26 cellular contexts compared by ENCODE assay signal in genomic region chr20:14935285-14935684, GRCh38.
"Had no signal": no experiment of that assay in that cellular context is flagged by ENCODE, and none has a peak within 500 bp of the region (broad histone marks: within the 10 kb centered on the region; RNA-seq: fewer than 3 reads in every experiment).

No MANE protein-coding gene starts in this region.

- H3K4me2 ChIP-seq: hepatocyte had no signal

- H2AFZ ChIP-seq: hepatocyte had no signal

- H3K36me3 ChIP-seq: heart right ventricle, left ventricle myocardium inferior, pancreas, prostate gland, right atrium auricular region, right lobe of liver, stomach, thyroid gland, transverse colon, upper lobe of right lung had no signal

- H3K27ac ChIP-seq: heart right ventricle, hepatocyte, left ventricle myocardium inferior, pancreas, prostate gland, right atrium auricular region, right lobe of liver, skin epidermis, stomach, testis, thyroid gland, transverse colon, upper lobe of right lung had no signal

- DNase-seq: heart right ventricle; islet precursor cell; kidney glomerular epithelial cell; left cardiac atrium; left ventricle myocardium inferior; naive thymus-derived CD8-positive, alpha-beta T cell; nucleus accumbens; pancreas; posterior cingulate gyrus; right lobe of liver; stimulated activated CD4-positive, alpha-beta T cell treated with anti-CD3 and anti-CD28 coated beads, Interleukin-12 subunit alpha, Interleukin-12 subunit beta, amount 100 ng/mL, for 4 hours; stimulated activated CD4-positive, alpha-beta T cell treated with anti-CD3 and anti-CD28 coated beads, Interleukin-15, amount 100 ng/mL, for 24 hours; stimulated activated CD4-positive, alpha-beta T cell treated with anti-CD3 and anti-CD28 coated beads, Interleukin-2, amount 100 ng/mL, for 24 hours; stimulated activated CD4-positive, alpha-beta T cell treated with anti-CD3 and anti-CD28 coated beads, Interleukin-4, amount 100 ng/mL, for 1 hour; stimulated activated naive B cell treated with anti-CD40 and anti-IgM and Interleukin-4, amounts not matched to agents 10 μg/mL and 1 μg/mL and 100 μg/mL, for 72 hours; stimulated activated naive CD8-positive, alpha-beta T cell treated with anti-CD3 and anti-CD28 coated beads, Interleukin-15, Interleukin-2, amounts not matched to agents 100 U/mL and 50 U/mL, for 24 hours; stomach; testis; thyroid gland; transverse colon; upper lobe of right lung had no signal

- H3K79me2 ChIP-seq: hepatocyte had no signal

- H3K4me1 ChIP-seq: heart right ventricle, left ventricle myocardium inferior, pancreas, prostate gland, right atrium auricular region, right lobe of liver, stomach, testis, thyroid gland, transverse colon, upper lobe of right lung had no signal

- H3K9me3 ChIP-seq: pancreas, prostate gland, testis, thyroid gland, transverse colon had no signal

- H3K4me3 ChIP-seq: heart right ventricle, hepatocyte, left ventricle myocardium inferior, pancreas, prostate gland, right atrium auricular region, right lobe of liver, skin epidermis, stomach, testis, thyroid gland, transverse colon, upper lobe of right lung had no signal

- ATAC-seq: heart right ventricle; left cardiac atrium; naive thymus-derived CD8-positive, alpha-beta T cell; right lobe of liver; stimulated activated naive B cell treated with anti-CD40 and anti-IgM and Interleukin-4, amounts not matched to agents 10 μg/mL and 1 μg/mL and 100 μg/mL, for 72 hours; stimulated activated naive CD8-positive, alpha-beta T cell treated with anti-CD3 and anti-CD28 coated beads, Interleukin-15, Interleukin-2, amounts not matched to agents 100 U/mL and 50 U/mL, for 24 hours; upper lobe of right lung had no signal

- FAIRE-seq: pancreas, urothelium cell line had no signal

- H3K27me3 ChIP-seq: heart right ventricle, hepatocyte, pancreas, right atrium auricular region, right lobe of liver, stomach, testis, thyroid gland, transverse colon, upper lobe of right lung had no signal
